9 cellular contexts compared by ENCODE assay signal in the genomic region with DNA sequence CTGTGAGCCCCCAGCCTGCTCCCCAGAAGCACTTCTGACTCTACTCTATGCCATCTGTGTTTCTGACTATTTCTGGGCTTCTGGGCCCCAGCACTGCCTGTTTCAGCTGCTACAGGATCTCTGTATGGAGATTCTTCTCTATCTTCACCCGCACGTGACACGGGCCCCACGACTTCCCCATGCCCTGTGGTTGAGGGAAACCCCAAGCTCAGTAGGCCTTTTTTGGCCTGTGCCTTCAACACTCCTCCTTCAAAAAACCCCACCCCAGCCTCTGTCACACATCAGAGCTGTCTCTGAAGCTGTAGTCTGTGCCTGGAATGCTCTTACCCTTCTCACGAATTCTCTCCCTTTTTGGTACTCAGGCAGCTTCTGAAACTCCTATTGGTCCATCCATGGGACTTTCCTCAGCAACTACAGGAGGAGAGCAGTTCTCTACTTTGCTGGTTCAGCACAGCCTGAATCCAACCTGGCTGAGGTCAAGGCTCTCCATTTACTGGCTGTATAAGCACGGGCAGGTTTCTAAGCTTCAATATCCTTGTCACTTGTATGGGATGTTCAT. TPM values are rescaled to one million over a fixed set of nuclear protein-coding genes. Genes with fewer than 3 reads are reported as not detected.
DNase-seq lines count a peak whose midpoint lies in the region; ATAC-seq and TF ChIP-seq lines count a peak whose summit lies in the region.
"Had no signal": no experiment of that assay in that cellular context is flagged by ENCODE, and none has a peak within 500 bp of the region (broad histone marks: within the 10 kb centered on the region; RNA-seq: fewer than 3 reads in every experiment).

No MANE protein-coding gene starts in this region.

- H3K4me3 Mint-ChIP-seq in chondrocyte (ENCODE audit: unreplicated experiment), result no peak overlapping the region

- H3K36me3 ChIP-seq in rectal smooth muscle tissue (ENCODE audit: control insufficient read depth, insufficient read depth, low read length), result no peaks in the 10 kb centered on the region

- peak; percentile 46 for DNase-seq in UCSD-AML1 (lab: John Stamatoyannopoulos, UW; ENCODE audit: unreplicated experiment)
- DNase-seq in chondrocyte (ENCODE audit: low spot score), result no peak
- no peak for DNase-seq in midbrain (lab: John Stamatoyannopoulos, UW)
- DNase-seq in DMS53 treated with DMSO at 0.1 percent for 48 hours (lab: John Stamatoyannopoulos, UW; ENCODE audit: unreplicated experiment), result no peak
- DNase-seq in 8988T, result no peak

- peak overlapping the region; percentile 100 for H3K27ac ChIP-seq in rectal smooth muscle tissue (ENCODE audit: low read depth, low read length)

- peaks cover 11% of the 10 kb centered on the region for H3K9me3 Mint-ChIP-seq in chondrocyte (ENCODE audit: low read depth)

- H3K4me1 Mint-ChIP-seq in chondrocyte (ENCODE audit: low read depth), result peaks cover 28% of the 10 kb centered on the region

- H3K4me3 ChIP-seq in rectal smooth muscle tissue (ENCODE audit: low read length), result no peak overlapping the region

- no peak for TF ChIP-seq CTCF in chondrocyte (IDR thresholded peaks at IDR 0.05)

- H3K27me3 Mint-ChIP-seq in chondrocyte (ENCODE audit: low read depth), result no peaks in the 10 kb centered on the region

- H3K9ac ChIP-seq in rectal smooth muscle tissue (ENCODE audit: low read length), result no peak overlapping the region

- H3K4me1 ChIP-seq in rectal smooth muscle tissue (ENCODE audit: control insufficient read depth, insufficient read depth, low read length), result peaks cover 19% of the 10 kb centered on the region

- in situ Hi-C loops in GM18951 (cut with MboI; ENCODE audit: low sequenced_read_pairs, unreplicated experiment), result no loop called here

- TF ChIP-seq POLR2A in GM18951 (IDR thresholded peaks at IDR 0.05; ENCODE audit: extremely low read depth, insufficient read depth, insufficient read length), result peak; percentile 49

- peak; percentile 66 for ATAC-seq in HG03097 (IDR thresholded peaks at IDR 0.05; ENCODE audit: low FRiP score, unreplicated experiment)
- ATAC-seq: Panc1 had no signal

- no peaks in the 10 kb centered on the region for H3K27me3 ChIP-seq in rectal smooth muscle tissue (ENCODE audit: control insufficient read depth, insufficient read depth, low read length)

- H3K27ac Mint-ChIP-seq in chondrocyte (ENCODE audit: unreplicated experiment), result peak overlapping the region; percentile 68

- H3K36me3 Mint-ChIP-seq in chondrocyte (ENCODE audit: low read depth), result no peaks in the 10 kb centered on the region

RNA-seq across cellular contexts. Expression of gene NID1, which starts 2.0 kb away (rescaled TPM):
- 73.0 to 102 TPM (median 99.1 TPM) in 3 replicates for total RNA-seq in chondrocyte
